1 cellular context compared by ENCODE assay signal in the genomic region with DNA sequence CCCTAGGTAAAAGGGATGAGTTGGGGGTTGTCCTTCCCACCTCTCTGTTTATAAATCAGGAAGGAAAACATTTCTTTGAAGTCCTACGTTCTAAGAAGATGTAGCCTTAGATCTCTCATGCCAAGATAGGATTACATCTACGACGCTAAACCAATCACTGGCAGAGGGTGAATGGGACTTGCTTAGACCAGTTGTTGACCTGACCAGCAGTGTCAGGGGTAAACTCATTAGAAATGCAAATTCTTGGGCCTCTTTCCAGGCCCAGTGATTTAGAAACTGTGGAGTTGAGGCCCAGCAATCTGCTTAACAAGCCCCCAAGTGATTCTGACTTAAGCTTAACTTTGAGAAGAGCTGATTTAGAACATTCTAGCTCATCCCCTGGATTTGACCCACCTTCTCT.
TF ChIP-seq lines count a peak whose summit lies in the region.

No MANE protein-coding gene starts in this region.

TF ChIP-seq in SK-N-SH, 30 proteins besides CTCF, POLR2A, EP300 and RAD21 (continued from another document):
- no peak for TF ChIP-seq RXRA (IDR thresholded peaks at IDR 0.05; ENCODE audit: borderline replicate concordance, low read depth)
- TF ChIP-seq TCF12 (IDR thresholded peaks at IDR 0.05) = no peak
- TF ChIP-seq RFX5 (IDR thresholded peaks at IDR 0.05; ENCODE audit: low read length) = no peak
- no peak for TF ChIP-seq ELF1 (IDR thresholded peaks at IDR 0.05)
- TF ChIP-seq, protein P1, sequence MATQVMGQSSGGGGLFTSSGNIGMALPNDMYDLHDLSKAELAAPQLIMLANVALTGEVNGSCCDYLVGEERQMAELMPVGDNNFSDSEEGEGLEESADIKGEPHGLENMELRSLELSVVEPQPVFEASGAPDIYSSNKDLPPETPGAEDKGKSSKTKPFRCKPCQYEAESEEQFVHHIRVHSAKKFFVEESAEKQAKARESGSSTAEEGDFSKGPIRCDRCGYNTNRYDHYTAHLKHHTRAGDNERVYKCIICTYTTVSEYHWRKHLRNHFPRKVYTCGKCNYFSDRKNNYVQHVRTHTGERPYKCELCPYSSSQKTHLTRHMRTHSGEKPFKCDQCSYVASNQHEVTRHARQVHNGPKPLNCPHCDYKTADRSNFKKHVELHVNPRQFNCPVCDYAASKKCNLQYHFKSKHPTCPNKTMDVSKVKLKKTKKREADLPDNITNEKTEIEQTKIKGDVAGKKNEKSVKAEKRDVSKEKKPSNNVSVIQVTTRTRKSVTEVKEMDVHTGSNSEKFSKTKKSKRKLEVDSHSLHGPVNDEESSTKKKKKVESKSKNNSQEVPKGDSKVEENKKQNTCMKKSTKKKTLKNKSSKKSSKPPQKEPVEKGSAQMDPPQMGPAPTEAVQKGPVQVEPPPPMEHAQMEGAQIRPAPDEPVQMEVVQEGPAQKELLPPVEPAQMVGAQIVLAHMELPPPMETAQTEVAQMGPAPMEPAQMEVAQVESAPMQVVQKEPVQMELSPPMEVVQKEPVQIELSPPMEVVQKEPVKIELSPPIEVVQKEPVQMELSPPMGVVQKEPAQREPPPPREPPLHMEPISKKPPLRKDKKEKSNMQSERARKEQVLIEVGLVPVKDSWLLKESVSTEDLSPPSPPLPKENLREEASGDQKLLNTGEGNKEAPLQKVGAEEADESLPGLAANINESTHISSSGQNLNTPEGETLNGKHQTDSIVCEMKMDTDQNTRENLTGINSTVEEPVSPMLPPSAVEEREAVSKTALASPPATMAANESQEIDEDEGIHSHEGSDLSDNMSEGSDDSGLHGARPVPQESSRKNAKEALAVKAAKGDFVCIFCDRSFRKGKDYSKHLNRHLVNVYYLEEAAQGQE (IDR thresholded peaks at IDR 0.05; ENCODE audit: low read depth, low read length) = no peak
- TF ChIP-seq, protein P2, sequence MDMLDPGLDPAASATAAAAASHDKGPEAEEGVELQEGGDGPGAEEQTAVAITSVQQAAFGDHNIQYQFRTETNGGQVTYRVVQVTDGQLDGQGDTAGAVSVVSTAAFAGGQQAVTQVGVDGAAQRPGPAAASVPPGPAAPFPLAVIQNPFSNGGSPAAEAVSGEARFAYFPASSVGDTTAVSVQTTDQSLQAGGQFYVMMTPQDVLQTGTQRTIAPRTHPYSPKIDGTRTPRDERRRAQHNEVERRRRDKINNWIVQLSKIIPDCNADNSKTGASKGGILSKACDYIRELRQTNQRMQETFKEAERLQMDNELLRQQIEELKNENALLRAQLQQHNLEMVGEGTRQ (IDR thresholded peaks at IDR 0.05; ENCODE audit: borderline replicate concordance, low read depth, low read length) = no peak
- no peak for TF ChIP-seq SMC3 (IDR thresholded peaks at IDR 0.05; ENCODE audit: low read depth, low read length)
- TF ChIP-seq NRF1 (IDR thresholded peaks at IDR 0.05; ENCODE audit: low read depth, low read length) = no peak
